In genomic region chrX:48475295-48475694, GRCh38 we compare ENCODE assay signal across 1 cellular context.
TF ChIP-seq lines count a peak whose summit lies in the region.

No MANE protein-coding gene starts in this region.

TF ChIP-seq in HEK293, 187 proteins besides CTCF, POLR2A, EP300 and RAD21 (continued from another document):
- no peak for TF ChIP-seq ZBTB44 (tag by site-specific recombination; IDR thresholded peaks at IDR 0.05)
- no peak for TF ChIP-seq PRDM10 (tag by site-specific recombination; IDR thresholded peaks at IDR 0.05)
- TF ChIP-seq ZNF645 (tag by site-specific recombination; IDR thresholded peaks at IDR 0.05), result no peak
- no peak for TF ChIP-seq ZSCAN16 (tag by site-specific recombination; IDR thresholded peaks at IDR 0.05)
- TF ChIP-seq ZNF274 (IDR thresholded peaks at IDR 0.05; ENCODE audit: low read length), result no peak
- TF ChIP-seq ZNF274 (tag by site-specific recombination; IDR thresholded peaks at IDR 0.05; ENCODE audit: borderline replicate concordance), result no peak
